ENCODE assay signal across 15 cellular contexts in the genomic region with DNA sequence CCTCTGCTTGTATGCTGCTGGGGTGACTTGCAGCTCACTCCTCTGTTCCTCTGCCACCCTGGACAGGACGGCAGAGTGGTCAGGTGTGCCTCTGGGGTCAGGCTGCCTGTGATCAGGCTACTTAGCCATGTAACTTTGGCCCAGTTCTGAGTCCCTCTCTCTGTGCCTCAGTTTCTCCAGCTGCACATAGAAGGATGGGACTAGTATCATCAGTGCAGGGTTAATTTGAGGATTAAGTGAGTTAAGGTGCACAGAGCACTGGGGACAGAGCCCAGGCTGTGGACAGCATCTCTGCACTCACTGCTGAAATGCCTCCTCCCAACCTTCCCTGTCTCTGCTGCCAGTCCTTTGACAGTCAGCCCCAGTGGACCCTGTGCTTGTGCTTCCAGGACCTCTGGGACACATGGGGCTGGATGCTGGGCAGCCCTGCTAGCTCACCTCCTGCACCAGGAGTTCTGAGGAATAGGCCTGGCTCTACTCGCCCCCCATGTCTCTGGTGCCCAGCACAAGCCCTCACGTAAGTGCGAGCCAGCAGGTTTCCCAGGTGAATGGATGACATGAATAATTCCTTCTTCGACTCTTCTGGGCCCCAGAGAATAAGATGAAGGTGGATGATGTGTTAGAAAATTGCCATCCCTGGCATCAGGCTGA. TPM values are rescaled to one million over a fixed set of nuclear protein-coding genes. Genes with fewer than 3 reads are reported as not detected.
"Had no signal": no experiment of that assay in that cellular context is flagged by ENCODE, and none has a peak within 500 bp of the region (broad histone marks: within the 10 kb centered on the region; RNA-seq: fewer than 3 reads in every experiment).

No MANE protein-coding gene starts in this region.

- H3K9me3 Mint-ChIP-seq: activated CD4-positive, alpha-beta memory T cell treated with anti-CD3 and anti-CD28 coated beads, Interleukin-2, amount 10 ng/mL, durations not matched to agents 7 days and 5 days; natural killer cell treated with Interleukin-12 subunit alpha and Interleukin-12 subunit beta and Interleukin-15 and Interleukin-18, amount 100 ng/mL, for 72 hours; stimulated activated naive CD8-positive, alpha-beta T cell treated with anti-CD3 and anti-CD28 coated beads, Interleukin-15, Interleukin-2, amounts not matched to agents 100 ng/mL and 50 ng/mL, for 24 hours; T-helper 2 cell treated with Interferon-gamma antibody and Interleukin-4, amounts not matched to agents 5 μg/mL and 100 μg/mL, for 36 hours had no signal

- DNase-seq: activated CD4-positive, alpha-beta memory T cell treated with anti-CD3 and anti-CD28 coated beads, Interleukin-2, amount 10 ng/mL, durations not matched to agents 7 days and 5 days; activated CD4-positive, CD25-positive, alpha-beta regulatory T cell treated with anti-CD3 and anti-CD28 coated beads, Interleukin-2, amount 50 U/mL, for 72 hours; activated naive CD4-positive, alpha-beta T cell treated with anti-CD3 and anti-CD28 coated beads, Interleukin-2, amount 10 ng/mL, durations not matched to agents 7 days and 5 days; activated T-cell treated with anti-CD3 and anti-CD28 coated beads, Interleukin-2, amount 50 U/mL, for 72 hours; mammary epithelial cell; stimulated activated CD4-positive, alpha-beta T cell treated with anti-CD3 and anti-CD28 coated beads, Interleukin-4, amount 100 ng/mL, for 24 hours had no signal

- H3K36me3 Mint-ChIP-seq: activated naive CD4-positive, alpha-beta T cell treated with anti-CD3 and anti-CD28 coated beads, Interleukin-2, amount 10 ng/mL, durations not matched to agents 7 days and 5 days; natural killer cell treated with Interleukin-12 subunit alpha and Interleukin-12 subunit beta and Interleukin-15 and Interleukin-18, amount 100 ng/mL, for 72 hours had no signal

- H3K27ac ChIP-seq: ovary, thoracic aorta had no signal

- H3K27ac Mint-ChIP-seq: activated CD4-positive, alpha-beta memory T cell treated with anti-CD3 and anti-CD28 coated beads, Interleukin-2, amount 10 ng/mL, durations not matched to agents 7 days and 5 days; activated naive CD4-positive, alpha-beta T cell treated with anti-CD3 and anti-CD28 coated beads, Interleukin-2, amount 10 ng/mL, durations not matched to agents 7 days and 5 days; activated T-cell treated with anti-CD3 and anti-CD28 coated beads, Interleukin-2, amount 50 U/mL, for 72 hours; natural killer cell treated with Interleukin-12 subunit alpha and Interleukin-12 subunit beta and Interleukin-15 and Interleukin-18, amount 100 ng/mL, for 72 hours; stimulated activated naive CD8-positive, alpha-beta T cell treated with anti-CD3 and anti-CD28 coated beads, Interleukin-15, Interleukin-2, amounts not matched to agents 100 ng/mL and 50 ng/mL, for 24 hours; T-helper 2 cell treated with Interferon-gamma antibody and Interleukin-4, amounts not matched to agents 5 μg/mL and 100 μg/mL, for 36 hours had no signal

- H3K36me3 ChIP-seq: ovary, thoracic aorta had no signal

- H3K4me3 ChIP-seq: ovary, thoracic aorta had no signal

- H3K27me3 ChIP-seq: ovary had no signal

- H3K4me1 Mint-ChIP-seq: activated naive CD4-positive, alpha-beta T cell treated with anti-CD3 and anti-CD28 coated beads, Interleukin-2, amount 10 ng/mL, durations not matched to agents 7 days and 5 days had no signal

- H3K4me3 Mint-ChIP-seq: activated CD4-positive, alpha-beta memory T cell treated with anti-CD3 and anti-CD28 coated beads, Interleukin-2, amount 10 ng/mL, durations not matched to agents 7 days and 5 days; activated naive CD4-positive, alpha-beta T cell treated with anti-CD3 and anti-CD28 coated beads, Interleukin-2, amount 10 ng/mL, durations not matched to agents 7 days and 5 days; activated T-cell treated with anti-CD3 and anti-CD28 coated beads, Interleukin-2, amount 50 U/mL, for 72 hours; natural killer cell treated with Interleukin-12 subunit alpha and Interleukin-12 subunit beta and Interleukin-15 and Interleukin-18, amount 100 ng/mL, for 72 hours; stimulated activated naive CD8-positive, alpha-beta T cell treated with anti-CD3 and anti-CD28 coated beads, Interleukin-15, Interleukin-2, amounts not matched to agents 100 ng/mL and 50 ng/mL, for 24 hours; T-helper 2 cell treated with Interferon-gamma antibody and Interleukin-4, amounts not matched to agents 5 μg/mL and 100 μg/mL, for 36 hours had no signal

RNA-seq across cellular contexts. Expression of gene PRR23E, which starts 19.3 kb away (rescaled TPM):
- total RNA-seq: activated CD4-positive, alpha-beta memory T cell treated with anti-CD3 and anti-CD28 coated beads, Interleukin-2, amount 10 ng/mL, durations not matched to agents 7 days and 5 days; activated T-cell treated with anti-CD3 and anti-CD28 coated beads, Interleukin-2, amount 50 U/mL, for 72 hours; dermis blood vessel endothelial cell; glomerular endothelial cell; mammary epithelial cell; mucosa of gallbladder; natural killer cell treated with Interleukin-12 subunit alpha and Interleukin-12 subunit beta and Interleukin-15 and Interleukin-18, amount 100 ng/mL, for 72 hours; ovary; thoracic aorta; urinary bladder had no signal
